In the genomic region with DNA sequence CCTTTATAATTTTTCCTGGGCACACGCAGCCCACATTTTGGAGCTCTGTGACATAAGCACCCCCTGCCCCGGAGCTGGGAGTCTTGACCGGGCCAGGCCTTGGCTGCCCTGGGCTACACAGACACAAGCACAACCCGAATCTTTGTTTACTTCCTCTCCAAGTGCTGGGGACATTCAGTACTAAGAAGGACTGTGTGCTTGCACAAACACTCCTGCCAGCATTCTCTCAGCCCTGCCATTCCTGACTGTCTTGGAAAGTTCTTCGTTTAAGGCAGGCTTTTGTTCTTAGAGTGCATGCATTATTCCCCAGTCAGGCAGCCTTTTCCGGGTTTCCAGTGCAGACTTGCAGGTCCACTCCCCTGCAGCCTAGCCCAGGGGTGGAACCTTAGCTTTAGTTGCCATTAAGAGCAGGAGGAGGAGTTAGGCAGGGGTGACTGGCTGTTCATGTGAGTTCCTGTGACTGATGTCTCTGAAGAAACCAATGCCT, we compare ENCODE assay signal across 9 cellular contexts. TPM values are rescaled to one million over a fixed set of nuclear protein-coding genes. Genes with fewer than 3 reads are reported as not detected.
DNase-seq lines count a peak whose midpoint lies in the region; ATAC-seq and TF ChIP-seq lines count a peak whose summit lies in the region.
"Had no signal": no experiment of that assay in that cellular context is flagged by ENCODE, and none has a peak within 500 bp of the region (broad histone marks: within the 10 kb centered on the region; RNA-seq: fewer than 3 reads in every experiment).

No MANE protein-coding gene starts in this region.

- POLR2A ChIA-PET in Panc1 (lab: Charles Lee), result interaction anchor here (0.6 kb wide), 1 partner anchor 505 kb away, joined by 6 read pairs; no protein-coding TSS in a partner anchor

- peak overlapping the region; percentile 8 for H3K18ac ChIP-seq in mesendoderm (ENCODE audit: low read length)

- H3K56ac ChIP-seq in mesendoderm (ENCODE audit: low read length), result peak overlapping the region; percentile 83

- DNase-seq in SIG-M5 treated with dmso at 0.1 percent for 504 hours (lab: John Stamatoyannopoulos, UW; ENCODE audit: unreplicated experiment) (peak; percentile 44), SIG-M5 (lab: John Stamatoyannopoulos, UW) (no peak), Panc1 (ENCODE audit: low read depth, low spot score) (peak; percentile 15), epithelial cell of prostate (ENCODE audit: low read depth, low spot score) (peak; percentile 94), mesendoderm (peak; percentile 95), thyroid gland (peak; percentile 91)
- DNase-seq in activated effector memory CD4-positive, alpha-beta T cell treated with Interleukin-2 at 50 U/mL for 16 hours, result no peak
- DNase-seq in effector memory CD4-positive, alpha-beta T cell, result no peak
- DNase-seq: activated T-cell treated with anti-CD3 and anti-CD28 coated beads, Interleukin-2, amount 50 U/mL, for 4 hours had no signal

- no peaks in the 10 kb centered on the region for H3K9me3 ChIP-seq in Panc1 (ENCODE audit: control insufficient read depth, insufficient read depth, low read depth, low read length)
- H3K9me3 ChIP-seq in thyroid gland, result no peaks in the 10 kb centered on the region
- H3K9me3 ChIP-seq in effector memory CD4-positive, alpha-beta T cell (ENCODE audit: control insufficient read depth, low read length), result no peaks in the 10 kb centered on the region

- H2BK120ac ChIP-seq in mesendoderm (ENCODE audit: low read depth, low read length), result peak overlapping the region; percentile 56

- CTCF ChIA-PET in Panc1 (lab: Charles Lee), result interaction anchor here (0.6 kb wide), 1 partner anchor 60 kb away, joined by 3 read pairs; no protein-coding TSS in a partner anchor

- H2BK5ac ChIP-seq in mesendoderm (ENCODE audit: low read length), result no peak overlapping the region

- H3K79me2 ChIP-seq in mesendoderm (ENCODE audit: control insufficient read depth, insufficient read depth, low read length), result peaks cover 12% of the 10 kb centered on the region

- H3K27ac ChIP-seq in Panc1 (ENCODE audit: low read length), result peak overlapping the region; percentile 5
- peak overlapping the region; percentile 83 for H3K27ac ChIP-seq in epithelial cell of prostate
- H3K27ac ChIP-seq in mesendoderm (ENCODE audit: low read depth, low read length), result peak overlapping the region; percentile 54
- peak overlapping the region; percentile 86 to 89 (median 88) for H3K27ac ChIP-seq in thyroid gland
- H3K27ac ChIP-seq in effector memory CD4-positive, alpha-beta T cell (ENCODE audit: insufficient read depth, low read length, poor library complexity, severe bottlenecking), result no peak overlapping the region

- TF ChIP-seq CTCF in Panc1 (IDR thresholded peaks at IDR 0.05), result no peak
- no peak for TF ChIP-seq CTCF in thyroid gland (IDR thresholded peaks at IDR 0.05)

- no TSS peak for BruUV-seq in Panc1 (replicated peaks; lab: Mats Ljungman, UMichigan)

- intact Hi-C loops in Panc1 (cut with micrococcal nuclease; ENCODE audit: unreplicated experiment), result loop anchor here (5.0 kb wide), 1 partner anchor 83 kb away; no protein-coding TSS in a partner anchor
- intact Hi-C loops in thyroid gland (cut with DNase I), result no loop called here

- peak in 1 of 2 donors; percentile 67 for TF ChIP-seq POLR2A in thyroid gland (IDR thresholded peaks at IDR 0.05)

- H4K8ac ChIP-seq in mesendoderm (ENCODE audit: low read depth, low read length), result no peak overlapping the region

- no peak overlapping the region for H3K4me2 ChIP-seq in mesendoderm (ENCODE audit: low read length)

- no peaks in the 10 kb centered on the region for H3K27me3 ChIP-seq in Panc1 (ENCODE audit: control insufficient read depth, insufficient read depth, low read length)
- no peaks in the 10 kb centered on the region for H3K27me3 ChIP-seq in mesendoderm (ENCODE audit: insufficient read depth, low read length, poor library complexity)
- H3K27me3 ChIP-seq in thyroid gland, result no peaks in the 10 kb centered on the region
- no peaks in the 10 kb centered on the region for H3K27me3 ChIP-seq in effector memory CD4-positive, alpha-beta T cell (replicated peaks; ENCODE audit: control insufficient read depth, insufficient read depth, low read length, poor library complexity, severe bottlenecking)

- peak overlapping the region; percentile 50 for H3K9ac ChIP-seq in mesendoderm (ENCODE audit: low read length)

- no peak overlapping the region for H3K4ac ChIP-seq in mesendoderm (ENCODE audit: low read depth, low read length)

- no CpG with 5 or more reads among the region's 6 CpGs for WGBS in mesendoderm (ENCODE audit: extremely low coverage, insufficient coverage, low lambda C conversion rate)
- WGBS in thyroid gland, 2 donors, result 11 to 12% methylated on average over 6 of the region's 6 CpGs

- H4K5ac ChIP-seq in mesendoderm (ENCODE audit: low read length), result no peak overlapping the region

- H3K36me3 ChIP-seq in Panc1 (ENCODE audit: control insufficient read depth, insufficient read depth, low read length) (no peaks in the 10 kb centered on the region), mesendoderm (ENCODE audit: control insufficient read depth, insufficient read depth, low read length) (no peaks in the 10 kb centered on the region), thyroid gland (no peaks in the 10 kb centered on the region)
- no peaks in the 10 kb centered on the region for H3K36me3 ChIP-seq in effector memory CD4-positive, alpha-beta T cell (ENCODE audit: control insufficient read depth, insufficient read depth, low read length)

- H2AK5ac ChIP-seq in mesendoderm (ENCODE audit: low read length), result no peak overlapping the region

- no peak overlapping the region for H3K23ac ChIP-seq in mesendoderm (ENCODE audit: low read length)

- H3K4me1 ChIP-seq in Panc1 (ENCODE audit: control insufficient read depth, insufficient read depth, low read length), result peaks cover 45% of the 10 kb centered on the region
- H3K4me1 ChIP-seq in mesendoderm (ENCODE audit: control insufficient read depth, low read depth, low read length), result no peaks in the 10 kb centered on the region
- peaks cover 92 to 97% of the 10 kb centered on the region in 2 donors for H3K4me1 ChIP-seq in thyroid gland
- peaks cover 15% of the 10 kb centered on the region for H3K4me1 ChIP-seq in effector memory CD4-positive, alpha-beta T cell (ENCODE audit: control insufficient read depth, insufficient read depth, low read length, poor library complexity, severe bottlenecking)

- H3K4me3 ChIP-seq in Panc1 (ENCODE audit: low read depth in 2 of 2, low read length in 2 of 2), result no peak overlapping the region
- H3K4me3 ChIP-seq in mesendoderm (ENCODE audit: low read length), result no peak overlapping the region
- no peak overlapping the region for H3K4me3 ChIP-seq in thyroid gland (replicated peaks in 1 of 3)
- no peak overlapping the region for H3K4me3 ChIP-seq in effector memory CD4-positive, alpha-beta T cell (ENCODE audit: insufficient read depth, low read depth, low read length, poor library complexity, severe bottlenecking)

- H3K79me1 ChIP-seq in mesendoderm (ENCODE audit: low read length), result peaks cover 22% of the 10 kb centered on the region

- ATAC-seq in Panc1, result peak; percentile 81

- in situ Hi-C loops in Panc1 (cut with HindIII; ENCODE audit: low pct_unique_long_range_greater_than_20kb, low sequenced_read_pairs), result no loop called here

- no peak overlapping the region for H2BK15ac ChIP-seq in mesendoderm (replicated peaks; ENCODE audit: low read depth)

RNA-seq across cellular contexts. Expression of gene FOXO3, which starts 28.6 kb away (rescaled TPM):
- 43.8 TPM for total RNA-seq in Panc1 (2021; ENCODE audit: unreplicated experiment)
- polyA plus RNA-seq in Panc1 (2012; ENCODE audit: insufficient read length), result 20.6 TPM
- 14.4 TPM for polyA plus RNA-seq in mesendoderm (2013, experiment 1 of 2)
- polyA plus RNA-seq in mesendoderm (2013, experiment 2 of 2), result 14.2 TPM
- total RNA-seq in thyroid gland, result 100 to 1,000 TPM in 1 of 4 donors, 10 to 100 TPM in 3; 61.8 to 103 (median 76.8) TPM

Comparison
In these comparisons a context has a peak if more than half of its experiments do, and no peak if none do; other contexts are left out.
1. DNase-seq: peak in SIG-M5 treated with dmso at 0.1 percent for 504 hours (single experiment), Panc1 (single experiment), epithelial cell of prostate (single experiment), mesendoderm (single experiment) and thyroid gland (2 of 2); none in SIG-M5 (single experiment), activated effector memory CD4-positive, alpha-beta T cell treated with Interleukin-2 at 50 U/mL for 16 hours (single experiment) and effector memory CD4-positive, alpha-beta T cell (0 of 3).